9 cellular contexts compared by ENCODE assay signal in genomic region chr4:7939377-7940108, GRCh38. TPM values are rescaled to one million over a fixed set of nuclear protein-coding genes. Genes with fewer than 3 reads are reported as not detected.
A peak's percentile ranks its signal among the peaks of the same experiment; 100 is the strongest.
DNase-seq lines count a peak whose midpoint lies in the region; ATAC-seq and TF ChIP-seq lines count a peak whose summit lies in the region.
"Had no signal": no experiment of that assay in that cellular context is flagged by ENCODE, and none has a peak within 500 bp of the region (broad histone marks: within the 10 kb centered on the region; RNA-seq: fewer than 3 reads in every experiment).

Gene AFAP1 (minus strand): TSS chr4:7939861. CDS start chr4:7872078, 67,783 bp downstream.

- H3K27ac Mint-ChIP-seq in naive thymus-derived CD8-positive, alpha-beta T cell, result peak within 1 kb of the TSS in 6 of 10 donors; percentile 21 to 84 (median 66)

- POLR2A ChIA-PET in RWPE1 (lab: Yijun Ruan, JAX; ENCODE audit: low non-redundant PET), result no interaction called here
- POLR2A ChIA-PET in naive thymus-derived CD8-positive, alpha-beta T cell (lab: Charles Lee), result interaction anchor here (0.6 to 1.3 kb wide), 7 partner anchors 8 to 1298 kb away, joined by 3 to 5 read pairs (median 4); no protein-coding TSS in a partner anchor

- H3K27ac ChIP-seq in BLaER1, result peak within 1 kb of the TSS; percentile 85
- H3K27ac ChIP-seq in RWPE1, result peak within 1 kb of the TSS; percentile 83
- H3K27ac ChIP-seq: HL-60 had no signal

- peaks cover 43% of the 10 kb centered on the region for H4K20me1 ChIP-seq in BLaER1

- TF ChIP-seq CTCF in RWPE1 (conservative IDR thresholded peaks at IDR 0.05; ENCODE audit: low read depth) (no peak), fibroblast of pulmonary artery (IDR thresholded peaks at IDR 0.05; ENCODE audit: low read length, missing control alignments) (no peak)

- H3K4me2 ChIP-seq in BLaER1, result peak within 1 kb of the TSS; percentile 99

- H3K4me3 ChIP-seq in BLaER1 (peak within 1 kb of the TSS; percentile 86), fibroblast of pulmonary artery (replicated peaks; ENCODE audit: low read depth, low read length) (peak within 1 kb of the TSS; percentile 75)

- CTCF ChIA-PET in RWPE1 (lab: Yijun Ruan, JAX), result no interaction called here

- peaks cover 12 to 34% (median 18%) of the 10 kb centered on the region in 4 donors for H3K4me1 Mint-ChIP-seq in naive thymus-derived CD8-positive, alpha-beta T cell

- peaks cover 0 to 29% (median 0%) of the 10 kb centered on the region in 5 donors for H3K27me3 Mint-ChIP-seq in naive thymus-derived CD8-positive, alpha-beta T cell

- H3K4me3 Mint-ChIP-seq in naive thymus-derived CD8-positive, alpha-beta T cell, result peak within 1 kb of the TSS; percentile 40 to 92 (median 70)

- H3K9ac ChIP-seq in BLaER1, result peak within 1 kb of the TSS; percentile 92

- H3K4me1 ChIP-seq in BLaER1, result peaks cover 22% of the 10 kb centered on the region

- H3K9me3 Mint-ChIP-seq in naive thymus-derived CD8-positive, alpha-beta T cell, result no peaks in the 10 kb centered on the region

- DNase-seq in HT-29 (ENCODE audit: low spot score), result peak; percentile 80
- peak; percentile 90 for DNase-seq in RWPE1 (ENCODE audit: low spot score)
- peak; percentile 85 for DNase-seq in activated effector memory CD4-positive, alpha-beta T cell treated with Interleukin-2 at 50 U/mL for 16 hours
- peak; percentile 86 for DNase-seq in fibroblast of pulmonary artery (ENCODE audit: low read depth)
- DNase-seq in naive thymus-derived CD8-positive, alpha-beta T cell, result peak; percentile 76 to 93 (median 88)
- DNase-seq in stimulated activated CD8-positive, alpha-beta memory T cell treated with anti-CD3 and anti-CD28 coated beads, Interleukin-7, amount 100 ng/mL, for 48 hours (ENCODE audit: extremely low read depth in 1 of 2, low read depth in 1 of 2), result peak; percentile 75 to 77

- H3K27me3 ChIP-seq in BLaER1, result peaks cover 24% of the 10 kb centered on the region

- no peaks in the 10 kb centered on the region for H3K36me3 ChIP-seq in BLaER1

- H3K9me3 ChIP-seq in BLaER1, result no peaks in the 10 kb centered on the region

- peak; percentile 76 for ATAC-seq in GM19455 (IDR thresholded peaks at IDR 0.05; ENCODE audit: unreplicated experiment)
- ATAC-seq in naive thymus-derived CD8-positive, alpha-beta T cell, result peak; percentile 92 to 93

- no peaks in the 10 kb centered on the region for H3K36me3 Mint-ChIP-seq in naive thymus-derived CD8-positive, alpha-beta T cell

RNA-seq across cellular contexts. Expression of gene AFAP1, which starts in this region (rescaled TPM):
- total RNA-seq in HT-29 (2014; rRNA removed; shearing (Covaris generic)), result 2.9 and 3.7 TPM in 2 replicates
- total RNA-seq in naive thymus-derived CD8-positive, alpha-beta T cell, result 1 to 10 TPM; 7.4 to 7.6 TPM
- polyA plus RNA-seq in naive thymus-derived CD8-positive, alpha-beta T cell, result 1 to 10 TPM in 1 of 3 donors, under 1 TPM in 2; 0.90 to 3.3 (median 0.94) TPM

Comparison
In these comparisons a context has a peak if more than half of its experiments do, and no peak if none do; other contexts are left out.
1. Peak in every context shown above with its lines: DNase-seq, ATAC-seq, H3K4me3 ChIP-seq and H3K27ac ChIP-seq.